8 cellular contexts compared by ENCODE assay signal in genomic region chr3:99753268-99753975, GRCh38.
A peak's percentile ranks its signal among the peaks of the same experiment; 100 is the strongest.
DNase-seq lines count a peak whose midpoint lies in the region; ATAC-seq, FAIRE-seq and TF ChIP-seq lines count a peak whose summit lies in the region.

No MANE protein-coding gene starts in this region.

- TF ChIP-seq CTCF in OCI-LY3 (IDR thresholded peaks at IDR 0.05; ENCODE audit: low read depth, low read length): peak; percentile 84
- peak; percentile 76 for TF ChIP-seq CTCF in brain microvascular endothelial cell (IDR thresholded peaks at IDR 0.05; ENCODE audit: low read depth, low read length, missing control alignments)

- no peaks in the 10 kb centered on the region for H3K4me1 ChIP-seq in OCI-LY3 (ENCODE audit: low read length)

- peak; percentile 83 for ATAC-seq in activated CD4-positive, alpha-beta T cell treated with anti-CD3 and anti-CD28 coated beads for 36 hours
- ATAC-seq in GM21360 (IDR thresholded peaks at IDR 0.05; ENCODE audit: unreplicated experiment) (peak; percentile 90), HG03571 (IDR thresholded peaks at IDR 0.05; ENCODE audit: unreplicated experiment) (peak; percentile 61)

- no peaks in the 10 kb centered on the region for H4K20me1 ChIP-seq in OCI-LY3 (ENCODE audit: insufficient read depth, low read length)

- peak overlapping the region; percentile 29; the same call in 1 of the 2 replicates for H3K4me2 ChIP-seq in OCI-LY3 (ENCODE audit: low read length)

- CTCF ChIA-PET in activated CD4-positive, alpha-beta T cell treated with anti-CD3 and anti-CD28 coated beads for 36 hours (lab: Charles Lee): interaction anchor here (1.0 to 2.7 kb wide), 9 partner anchors 10 to 936 kb away, joined by 3 to 18 read pairs (median 3); no protein-coding TSS in a partner anchor

- H3K4me1 Mint-ChIP-seq in activated CD4-positive, alpha-beta T cell treated with anti-CD3 and anti-CD28 coated beads for 36 hours: no peaks in the 10 kb centered on the region

- intact Hi-C loops in activated CD4-positive, alpha-beta T cell treated with anti-CD3 and anti-CD28 coated beads for 36 hours (cut with DNase I, micrococcal nuclease): loop anchor here (1.0 to 10.0 kb wide), 9 partner anchors 108 to 1151 kb away; no protein-coding TSS in a partner anchor

- no peak overlapping the region for H2AFZ ChIP-seq in OCI-LY3 (ENCODE audit: low read depth, low read length)

- H3K27me3 ChIP-seq in OCI-LY3 (ENCODE audit: low read depth, low read length) (peaks cover 16% of the 10 kb centered on the region), brain microvascular endothelial cell (replicated peaks) (no peaks in the 10 kb centered on the region)

- no peak overlapping the region for H3K27ac Mint-ChIP-seq in activated CD4-positive, alpha-beta T cell treated with anti-CD3 and anti-CD28 coated beads for 36 hours

- H3K36me3 ChIP-seq in OCI-LY3 (replicated peaks; ENCODE audit: low read depth, low read length) (no peaks in the 10 kb centered on the region), brain microvascular endothelial cell (replicated peaks) (peaks cover 16% of the 10 kb centered on the region)

- no peaks in the 10 kb centered on the region for H3K9me3 ChIP-seq in OCI-LY3 (ENCODE audit: insufficient read depth, low read length)

- no peak overlapping the region for H3K9ac ChIP-seq in OCI-LY3 (ENCODE audit: low read length)

- FAIRE-seq in islet of Langerhans (lab: Jason Lieb, UNC): peak; percentile 93

- no peaks in the 10 kb centered on the region for H3K79me2 ChIP-seq in OCI-LY3 (ENCODE audit: low read length)

- POLR2A ChIA-PET in activated CD4-positive, alpha-beta T cell treated with anti-CD3 and anti-CD28 coated beads for 36 hours (lab: Charles Lee): no interaction called here

- no peaks in the 10 kb centered on the region for H3K9me3 Mint-ChIP-seq in activated CD4-positive, alpha-beta T cell treated with anti-CD3 and anti-CD28 coated beads for 36 hours (ENCODE audit: low read depth)

- in situ Hi-C loops in brain microvascular endothelial cell (cut with HindIII; ENCODE audit: low pct_ligation_motif_present, low sequenced_read_pairs): no loop called here

- no peaks in the 10 kb centered on the region for H3K36me3 Mint-ChIP-seq in activated CD4-positive, alpha-beta T cell treated with anti-CD3 and anti-CD28 coated beads for 36 hours (ENCODE audit: low read depth)

- no peak overlapping the region for H3K4me3 ChIP-seq in OCI-LY3 (ENCODE audit: low read length)
- no peak overlapping the region for H3K4me3 ChIP-seq in brain microvascular endothelial cell (ENCODE audit: low read depth, low read length)

- peaks cover 12% of the 10 kb centered on the region for H3K27me3 Mint-ChIP-seq in activated CD4-positive, alpha-beta T cell treated with anti-CD3 and anti-CD28 coated beads for 36 hours

- no peak overlapping the region for H3K27ac ChIP-seq in OCI-LY3 (ENCODE audit: low read length)
- H3K27ac ChIP-seq in brain microvascular endothelial cell: peak overlapping the region; percentile 19

- DNase-seq in activated CD4-positive, alpha-beta T cell treated with anti-CD3 and anti-CD28 coated beads for 36 hours: peak; percentile 40
- DNase-seq in activated CD4-positive, alpha-beta T cell treated with anti-CD3 and anti-CD28 coated beads for 4 hours: no peak
- DNase-seq in brain microvascular endothelial cell (peak; percentile 69), stromal cell of bone marrow (ENCODE audit: low read depth) (peak; percentile 57)

- H3K4me3 Mint-ChIP-seq in activated CD4-positive, alpha-beta T cell treated with anti-CD3 and anti-CD28 coated beads for 36 hours: no peak overlapping the region

Comparison
In these comparisons a context has a peak if more than half of its experiments do, and no peak if none do; other contexts are left out.
1. DNase-seq: peak in activated CD4-positive, alpha-beta T cell treated with anti-CD3 and anti-CD28 coated beads for 36 hours (single experiment), brain microvascular endothelial cell (single experiment) and stromal cell of bone marrow (single experiment); none in activated CD4-positive, alpha-beta T cell treated with anti-CD3 and anti-CD28 coated beads for 4 hours (0 of 2).
2. Peak in every context shown above with its lines, with median percentiles within 50 percentile points of each other: ATAC-seq.